15 cellular contexts compared by ENCODE assay signal in the genomic region with DNA sequence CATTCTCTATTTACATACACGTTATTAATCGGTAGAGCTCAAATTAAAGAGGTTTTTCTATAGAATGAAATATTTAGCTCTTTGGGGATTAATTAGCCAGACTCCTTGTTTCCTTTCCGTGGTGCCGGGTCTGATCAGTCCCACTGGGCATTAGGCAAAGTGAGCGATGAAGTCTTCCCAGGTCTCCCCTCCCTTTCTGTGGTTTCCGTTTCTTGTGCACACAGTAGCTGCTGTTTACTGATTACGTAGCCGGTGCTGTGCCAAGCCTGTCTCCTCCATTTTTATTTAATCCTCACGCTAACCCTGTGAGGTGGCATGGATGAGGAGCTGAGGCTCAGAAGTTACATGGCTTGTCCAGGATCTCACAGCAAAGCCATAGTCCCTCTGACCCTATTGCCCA. TPM values are rescaled to one million over a fixed set of nuclear protein-coding genes. Genes with fewer than 3 reads are reported as not detected.
DNase-seq lines count a peak whose midpoint lies in the region; ATAC-seq and TF ChIP-seq lines count a peak whose summit lies in the region.
"Had no signal": no experiment of that assay in that cellular context is flagged by ENCODE, and none has a peak within 500 bp of the region (broad histone marks: within the 10 kb centered on the region; RNA-seq: fewer than 3 reads in every experiment).

No MANE protein-coding gene starts in this region.

- no peak for TF ChIP-seq EP300 in ovary (IDR thresholded peaks at IDR 0.05)

- H3K4me3 Mint-ChIP-seq in CD8-positive, alpha-beta memory T cell, result peak overlapping the region in 6 of 7 donors; percentile 43 to 74 (median 60)
- peak overlapping the region; percentile 65 for H3K4me3 Mint-ChIP-seq in T-helper 2 cell treated with Interferon-gamma antibody and Interleukin-4, amounts not matched to agents 5 μg/mL and 100 μg/mL, for 36 hours

- peaks cover 9% of the 10 kb centered on the region for H3K36me3 ChIP-seq in CD8-positive, alpha-beta memory T cell (ENCODE audit: insufficient read depth, low read length)
- H3K36me3 ChIP-seq in left lung, result peaks cover 0 to 47% of the 10 kb centered on the region in 2 donors
- peaks cover 31 to 94% of the 10 kb centered on the region in 2 donors for H3K36me3 ChIP-seq in neuronal stem cell (replicated peaks in 1 of 2; ENCODE audit: control insufficient read depth in 2 of 2, insufficient read depth in 2 of 2, low read length in 2 of 2)
- H3K36me3 ChIP-seq in ovary, result no peaks in the 10 kb centered on the region

- no CpG with 5 or more reads among the region's 9 CpGs for WGBS in neuronal stem cell (ENCODE audit: extremely low coverage in 2 of 2, insufficient read length in 2 of 2, insufficient replicate concordance in 1 of 2), 2 donors
- 89 to 92% (median 90%) methylated on average over 9 of the region's 9 CpGs for WGBS in ovary, 3 donors

- no peak overlapping the region for H3K18ac ChIP-seq in neuronal stem cell (ENCODE audit: low read length)

- H2BK15ac ChIP-seq in neuronal stem cell (ENCODE audit: low read length), result no peak overlapping the region

- H4K8ac ChIP-seq in neuronal stem cell (ENCODE audit: low read depth, low read length), result no peak overlapping the region

- peaks cover 0 to 87% (median 16%) of the 10 kb centered on the region in 3 donors for H3K36me3 Mint-ChIP-seq in CD8-positive, alpha-beta memory T cell
- H3K36me3 Mint-ChIP-seq in T-helper 2 cell treated with Interferon-gamma antibody and Interleukin-4, amounts not matched to agents 5 μg/mL and 100 μg/mL, for 36 hours (ENCODE audit: low read depth), result peaks cover 15% of the 10 kb centered on the region

- no peaks in the 10 kb centered on the region for H3K4me1 ChIP-seq in CD8-positive, alpha-beta memory T cell (ENCODE audit: insufficient read depth, low read length)
- no peaks in the 10 kb centered on the region for H3K4me1 ChIP-seq in left lung
- H3K4me1 ChIP-seq in neuronal stem cell (ENCODE audit: control insufficient read depth in 2 of 2, insufficient read depth in 1 of 2, low read depth in 1 of 2, low read length in 2 of 2), result peaks cover 2% of the 10 kb centered on the region in 2 donors
- H3K4me1 ChIP-seq in ovary (ENCODE audit: insufficient read depth), result no peaks in the 10 kb centered on the region
- H3K4me1 ChIP-seq: HAP-1 had no signal

- H3K27ac ChIP-seq in CD8-positive, alpha-beta memory T cell (ENCODE audit: low read depth, low read length), result no peak overlapping the region
- H3K27ac ChIP-seq in left lung (no peak overlapping the region), neuronal stem cell (replicated peaks; ENCODE audit: low read length) (no peak overlapping the region), ovary (no peak overlapping the region)

- H2AK5ac ChIP-seq in neuronal stem cell (ENCODE audit: low read depth, low read length), result no peak overlapping the region

- H2AFZ ChIP-seq in neuronal stem cell (ENCODE audit: low read length), result no peak overlapping the region

- H3K9ac ChIP-seq in neuronal stem cell (ENCODE audit: low read depth, low read length, poor library complexity), result no peak overlapping the region
- H3K9ac ChIP-seq: KMS-11 had no signal

- H2BK5ac ChIP-seq in neuronal stem cell (ENCODE audit: low read length), result no peak overlapping the region

- peak in 2 of 5 donors; percentile 15 to 31 for DNase-seq in CD8-positive, alpha-beta memory T cell
- no peak for DNase-seq in T-helper 2 cell treated with Interferon-gamma antibody and Interleukin-4, amounts not matched to agents 5 μg/mL and 100 μg/mL, for 36 hours (ENCODE audit: low spot score)
- DNase-seq in left lung (no peak), SKM-1 (lab: John Stamatoyannopoulos, UW; ENCODE audit: unreplicated experiment) (no peak), neuronal stem cell (ENCODE audit: low spot score) (no peak), left cardiac atrium (no peak), ovary (no peak)
- DNase-seq: amygdala; effector CD4-positive, alpha-beta T cell; NCI-H446; occipital lobe; SHP77 treated with DMSO at 0.1 percent for 48 hours had no signal

- H3K27me3 Mint-ChIP-seq in CD8-positive, alpha-beta memory T cell, result no peaks in the 10 kb centered on the region
- no peaks in the 10 kb centered on the region for H3K27me3 Mint-ChIP-seq in T-helper 2 cell treated with Interferon-gamma antibody and Interleukin-4, amounts not matched to agents 5 μg/mL and 100 μg/mL, for 36 hours (ENCODE audit: low read depth)

- H3K27ac Mint-ChIP-seq in CD8-positive, alpha-beta memory T cell, result peak overlapping the region in 7 of 8 donors; percentile 43 to 93 (median 70)
- peak overlapping the region; percentile 88 for H3K27ac Mint-ChIP-seq in T-helper 2 cell treated with Interferon-gamma antibody and Interleukin-4, amounts not matched to agents 5 μg/mL and 100 μg/mL, for 36 hours

- POLR2A ChIA-PET in CD8-positive, alpha-beta memory T cell (lab: Charles Lee), result no interaction called here

- H3K23ac ChIP-seq in neuronal stem cell (ENCODE audit: low read depth, low read length, poor library complexity), result no peak overlapping the region

- peak overlapping the region; percentile 32 for H3K4me3 ChIP-seq in CD8-positive, alpha-beta memory T cell (ENCODE audit: low read length)
- H3K4me3 ChIP-seq in left lung, result no peak overlapping the region
- no peak overlapping the region for H3K4me3 ChIP-seq in neuronal stem cell (ENCODE audit: low read length in 2 of 2)
- no peak overlapping the region for H3K4me3 ChIP-seq in ovary
- H3K4me3 ChIP-seq: HAP-1 had no signal

- H3K9me3 Mint-ChIP-seq in CD8-positive, alpha-beta memory T cell, result no peaks in the 10 kb centered on the region
- H3K9me3 Mint-ChIP-seq in T-helper 2 cell treated with Interferon-gamma antibody and Interleukin-4, amounts not matched to agents 5 μg/mL and 100 μg/mL, for 36 hours, result no peaks in the 10 kb centered on the region

- H3K9me3 ChIP-seq in CD8-positive, alpha-beta memory T cell (ENCODE audit: low read length), result no peaks in the 10 kb centered on the region
- H3K9me3 ChIP-seq in left lung, result no peaks in the 10 kb centered on the region
- H3K9me3 ChIP-seq in neuronal stem cell (replicated peaks in 1 of 2; ENCODE audit: control insufficient read depth in 2 of 2, insufficient read depth in 1 of 2, low read depth in 1 of 2, low read length in 2 of 2), result no peaks in the 10 kb centered on the region
- H3K9me3 ChIP-seq in ovary, result no peaks in the 10 kb centered on the region
- H3K9me3 ChIP-seq: HAP-1 had no signal

- no peak overlapping the region for H3K4ac ChIP-seq in neuronal stem cell (ENCODE audit: low read length)

- no peak for TF ChIP-seq POLR2A in ovary (IDR thresholded peaks at IDR 0.05)

- no peak overlapping the region for H4K91ac ChIP-seq in neuronal stem cell (ENCODE audit: low read depth, low read length, poor library complexity)

- intact Hi-C loops in left lung (cut with DNase I) (no loop called here), left cardiac atrium (cut with DNase I) (loop anchor here in 1 of 2 donors (10.0 kb wide), 1 partner anchor 126 kb away; no protein-coding TSS in a partner anchor), ovary (cut with DNase I) (no loop called here)

- TF ChIP-seq CTCF in left lung (IDR thresholded peaks at IDR 0.05) (no peak), ovary (IDR thresholded peaks at IDR 0.05) (no peak)

- peaks cover 9 to 13% (median 12%) of the 10 kb centered on the region in 3 donors for H3K4me1 Mint-ChIP-seq in CD8-positive, alpha-beta memory T cell
- peaks cover 7% of the 10 kb centered on the region for H3K4me1 Mint-ChIP-seq in T-helper 2 cell treated with Interferon-gamma antibody and Interleukin-4, amounts not matched to agents 5 μg/mL and 100 μg/mL, for 36 hours (ENCODE audit: low read depth)

- CTCF ChIA-PET in CD8-positive, alpha-beta memory T cell (lab: Charles Lee), result interaction anchor here (0.9 to 1.1 kb wide), 3 partner anchors 14 to 33 kb away, joined by 3 read pairs; no protein-coding TSS in a partner anchor

- no peak overlapping the region for H3K4me2 ChIP-seq in neuronal stem cell (ENCODE audit: insufficient read depth, low read length, poor library complexity, severe bottlenecking)

- H3K79me1 ChIP-seq in neuronal stem cell (ENCODE audit: low read depth, low read length), result no peaks in the 10 kb centered on the region

- H3K14ac ChIP-seq in neuronal stem cell (ENCODE audit: low read length), result no peak overlapping the region

- no peaks in the 10 kb centered on the region for H3K27me3 ChIP-seq in CD8-positive, alpha-beta memory T cell (ENCODE audit: insufficient read depth, low read length, poor library complexity, severe bottlenecking)
- H3K27me3 ChIP-seq in left lung, result no peaks in the 10 kb centered on the region
- H3K27me3 ChIP-seq in neuronal stem cell (ENCODE audit: control insufficient read depth in 3 of 3, insufficient read depth in 3 of 3, low read depth in 1 of 3, low read length in 3 of 3), result no peaks in the 10 kb centered on the region
- H3K27me3 ChIP-seq in ovary, result no peaks in the 10 kb centered on the region

- H2BK12ac ChIP-seq in neuronal stem cell (ENCODE audit: low read length), result no peak overlapping the region

- H2BK120ac ChIP-seq in neuronal stem cell (ENCODE audit: low read depth, low read length), result no peak overlapping the region

- ATAC-seq in HG03097 (IDR thresholded peaks at IDR 0.05; ENCODE audit: low FRiP score, unreplicated experiment), result peak; percentile 56
- peak; percentile 51 for ATAC-seq in left lung
- ATAC-seq in left cardiac atrium, result no peak

RNA-seq across cellular contexts. Expression of gene SLC25A15, which starts 9.0 kb away (rescaled TPM):
- 10 to 100 TPM; 23.9 to 24.3 TPM for total RNA-seq in CD8-positive, alpha-beta memory T cell
- 7.3 TPM for polyA plus RNA-seq in CD8-positive, alpha-beta memory T cell
- 10 to 100 TPM in 1 of 2 donors, 1 to 10 TPM in 1; 6.3 to 10.5 TPM for total RNA-seq in left lung
- polyA plus RNA-seq in neuronal stem cell (2013, experiment 1 of 2), result 17.6 TPM
- 16.8 TPM for polyA plus RNA-seq in neuronal stem cell (2013, experiment 2 of 2)
- total RNA-seq in left cardiac atrium, result 1 to 10 TPM; 4.7 to 4.9 TPM
- 1 to 10 TPM; 2.3 to 8.4 (median 4.6) TPM for total RNA-seq in ovary
- polyA plus RNA-seq in ovary, result 10 to 100 TPM in 1 of 2 donors, 1 to 10 TPM in 1; 1.7 to 15.4 TPM

RNA-seq across cellular contexts. Expression of gene MRPS31, which starts 27.4 kb away (rescaled TPM):
- 10 to 100 TPM; 36.7 to 38.6 TPM for total RNA-seq in CD8-positive, alpha-beta memory T cell
- polyA plus RNA-seq in CD8-positive, alpha-beta memory T cell, result 44.2 TPM
- total RNA-seq in left lung (10 to 100 TPM; 13.3 to 18.4 TPM), left cardiac atrium (10 to 100 TPM; 25.6 to 26.0 TPM), ovary (10 to 100 TPM; 17.2 to 27.1 (median 19.1) TPM)
- polyA plus RNA-seq in neuronal stem cell (2013, experiment 1 of 2), result 48.9 TPM
- polyA plus RNA-seq in neuronal stem cell (2013, experiment 2 of 2), result 50.3 TPM
- polyA plus RNA-seq in ovary, result 10 to 100 TPM; 21.1 to 25.4 TPM

Comparison
In these comparisons a context has a peak if more than half of its experiments do, and no peak if none do; other contexts are left out.
1. ATAC-seq: peak in HG03097 (single experiment) and left lung (single experiment); none in left cardiac atrium (0 of 2).